ENCODE assay signal across 28 cellular contexts in the genomic region with DNA sequence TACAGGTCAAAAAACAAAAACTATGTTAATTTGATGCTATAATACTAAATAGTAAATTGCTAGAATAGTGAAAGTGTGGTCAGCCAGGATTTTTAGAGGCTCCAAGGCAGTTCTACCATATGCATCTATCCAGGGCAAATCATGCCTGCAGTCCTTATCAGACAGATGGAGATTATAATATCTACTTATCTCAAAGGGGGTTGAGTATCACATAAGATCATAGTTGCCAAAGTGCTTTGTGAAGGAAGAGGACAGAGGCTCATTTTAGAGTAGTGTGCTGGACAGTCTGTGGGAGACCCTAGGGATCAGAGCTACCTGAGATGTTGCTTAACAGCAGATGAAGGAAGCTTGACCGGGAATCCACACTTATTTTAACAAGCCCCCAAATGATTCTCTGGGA.
"Had no signal": no experiment of that assay in that cellular context is flagged by ENCODE, and none has a peak within 500 bp of the region (broad histone marks: within the 10 kb centered on the region; RNA-seq: fewer than 3 reads in every experiment).

No MANE protein-coding gene starts in this region.

- H3K36me3 ChIP-seq: neural progenitor cell, ovary, right lobe of liver, sigmoid colon, stomach, thoracic aorta, thyroid gland, tibial nerve, upper lobe of left lung, vagina had no signal

- H3K4me1 Mint-ChIP-seq: stimulated activated effector memory CD8-positive, alpha-beta T cell treated with anti-CD3 and anti-CD28 coated beads, Interleukin-12 subunit alpha, Interleukin-12 subunit beta, amount 100 ng/mL, for 72 hours had no signal

- H3K27ac Mint-ChIP-seq: natural killer cell treated with Interleukin-12 subunit alpha and Interleukin-12 subunit beta and Interleukin-15 and Interleukin-18, amount 100 ng/mL, for 72 hours; nephron progenitor cell; neural progenitor cell; progenitor cell of endocrine pancreas; stimulated activated effector memory CD8-positive, alpha-beta T cell treated with anti-CD3 and anti-CD28 coated beads, Interleukin-12 subunit alpha, Interleukin-12 subunit beta, amount 100 ng/mL, for 72 hours; stimulated activated naive B cell treated with anti-CD40 and anti-IgM and Interleukin-4, amounts not matched to agents 10 μg/mL and 1 μg/mL and 100 μg/mL, for 72 hours; stimulated activated naive CD8-positive, alpha-beta T cell treated with anti-CD3 and anti-CD28 coated beads, Interleukin-15, Interleukin-2, amounts not matched to agents 100 ng/mL and 50 ng/mL, for 24 hours had no signal

- H3K4me1 ChIP-seq: neural progenitor cell, psoas muscle, thyroid gland had no signal

- DNase-seq: nephron progenitor cell; occipital lobe; ovary; posterior cingulate gyrus; psoas muscle; right cardiac atrium; right lobe of liver; sigmoid colon; small intestine; stimulated activated CD4-positive, alpha-beta T cell treated with anti-CD3 and anti-CD28 coated beads, Interleukin-15, amount 100 ng/mL, for 24 hours; stimulated activated CD4-positive, alpha-beta T cell treated with anti-CD3 and anti-CD28 coated beads, Interleukin-2, amount 100 ng/mL, for 24 hours; stimulated activated CD4-positive, alpha-beta T cell treated with anti-CD3 and anti-CD28 coated beads, Interleukin-2, amount 100 ng/mL, for 48 hours; stimulated activated CD4-positive, alpha-beta T cell treated with anti-CD3 and anti-CD28 coated beads, Interleukin-4, amount 100 ng/mL, for 24 hours; stimulated activated naive B cell treated with anti-CD40 and anti-IgM and Interleukin-4, amounts not matched to agents 10 μg/mL and 1 μg/mL and 100 μg/mL, for 72 hours; stimulated activated naive CD4-positive, alpha-beta T cell treated with Interleukin-2 at 50 U/mL for 16 hours; stomach; thyroid gland; trophoblast cell; upper lobe of left lung had no signal

- ATAC-seq: natural killer cell treated with Interleukin-12 subunit alpha and Interleukin-12 subunit beta and Interleukin-15 and Interleukin-18, amount 100 ng/mL, for 72 hours; psoas muscle; right cardiac atrium; right lobe of liver; stimulated activated effector memory CD8-positive, alpha-beta T cell treated with anti-CD3 and anti-CD28 coated beads, Interleukin-12 subunit alpha, Interleukin-12 subunit beta, amount 100 ng/mL, for 72 hours; stimulated activated naive B cell treated with anti-CD40 and anti-IgM and Interleukin-4, amounts not matched to agents 10 μg/mL and 1 μg/mL and 100 μg/mL, for 72 hours had no signal

- H3K36me3 Mint-ChIP-seq: natural killer cell treated with Interleukin-12 subunit alpha and Interleukin-12 subunit beta and Interleukin-15 and Interleukin-18, amount 100 ng/mL, for 72 hours; neural progenitor cell; stimulated activated effector memory CD8-positive, alpha-beta T cell treated with anti-CD3 and anti-CD28 coated beads, Interleukin-12 subunit alpha, Interleukin-12 subunit beta, amount 100 ng/mL, for 72 hours; stimulated activated naive B cell treated with anti-CD40 and anti-IgM and Interleukin-4, amounts not matched to agents 10 μg/mL and 1 μg/mL and 100 μg/mL, for 72 hours had no signal

- H3K9me3 Mint-ChIP-seq: natural killer cell treated with Interleukin-12 subunit alpha and Interleukin-12 subunit beta and Interleukin-15 and Interleukin-18, amount 100 ng/mL, for 72 hours; nephron progenitor cell; neural progenitor cell; stimulated activated effector memory CD8-positive, alpha-beta T cell treated with anti-CD3 and anti-CD28 coated beads, Interleukin-12 subunit alpha, Interleukin-12 subunit beta, amount 100 ng/mL, for 72 hours; stimulated activated naive B cell treated with anti-CD40 and anti-IgM and Interleukin-4, amounts not matched to agents 10 μg/mL and 1 μg/mL and 100 μg/mL, for 72 hours; stimulated activated naive CD8-positive, alpha-beta T cell treated with anti-CD3 and anti-CD28 coated beads, Interleukin-15, Interleukin-2, amounts not matched to agents 100 ng/mL and 50 ng/mL, for 24 hours had no signal

- H3K79me2 ChIP-seq: parathyroid adenoma had no signal

- H3K27me3 ChIP-seq: ovary, thyroid gland, upper lobe of left lung, vagina had no signal

- H3K27ac ChIP-seq: neural progenitor cell, ovary, parathyroid adenoma, psoas muscle, right lobe of liver, sigmoid colon, stomach, thoracic aorta, thyroid gland, tibial nerve, upper lobe of left lung, vagina had no signal

- H3K9ac ChIP-seq: neural progenitor cell, parathyroid adenoma had no signal

- FAIRE-seq: small intestine had no signal

- H3K4me3 ChIP-seq: neural progenitor cell, ovary, psoas muscle, right lobe of liver, sigmoid colon, stomach, thoracic aorta, thyroid gland, tibial nerve, upper lobe of left lung, vagina had no signal

- H2AFZ ChIP-seq: neural progenitor cell, parathyroid adenoma had no signal

- H3K9me3 ChIP-seq: ovary, psoas muscle, right lobe of liver, sigmoid colon, stomach, thoracic aorta, thyroid gland, tibial nerve, upper lobe of left lung, vagina had no signal

- H3K27me3 Mint-ChIP-seq: progenitor cell of endocrine pancreas had no signal

- H3K4me3 Mint-ChIP-seq: natural killer cell treated with Interleukin-12 subunit alpha and Interleukin-12 subunit beta and Interleukin-15 and Interleukin-18, amount 100 ng/mL, for 72 hours; nephron progenitor cell; neural progenitor cell; stimulated activated effector memory CD8-positive, alpha-beta T cell treated with anti-CD3 and anti-CD28 coated beads, Interleukin-12 subunit alpha, Interleukin-12 subunit beta, amount 100 ng/mL, for 72 hours; stimulated activated naive B cell treated with anti-CD40 and anti-IgM and Interleukin-4, amounts not matched to agents 10 μg/mL and 1 μg/mL and 100 μg/mL, for 72 hours; stimulated activated naive CD8-positive, alpha-beta T cell treated with anti-CD3 and anti-CD28 coated beads, Interleukin-15, Interleukin-2, amounts not matched to agents 100 ng/mL and 50 ng/mL, for 24 hours had no signal

- H3K4me2 ChIP-seq: neural progenitor cell had no signal
